ENCODE assay signal across 10 cellular contexts in genomic region chr6:38876470-38876869, GRCh38.
DNase-seq lines count a peak whose midpoint lies in the region; ATAC-seq and TF ChIP-seq lines count a peak whose summit lies in the region.
"Had no signal": no experiment of that assay in that cellular context is flagged by ENCODE, and none has a peak within 500 bp of the region (broad histone marks: within the 10 kb centered on the region; RNA-seq: fewer than 3 reads in every experiment).

No MANE protein-coding gene starts in this region.

- ATAC-seq in GM19324 (IDR thresholded peaks at IDR 0.05; ENCODE audit: low FRiP score, unreplicated experiment) (no peak), HG02840 (IDR thresholded peaks at IDR 0.05; ENCODE audit: low FRiP score, unreplicated experiment) (no peak)

- DNase-seq in H4 (ENCODE audit: low spot score), result peak; percentile 73
- DNase-seq in T-helper 9 cell, result peak; percentile 18
- peak; percentile 4 for DNase-seq in effector CD4-positive, alpha-beta T cell
- peak; percentile 12 for DNase-seq in stimulated activated CD8-positive, alpha-beta memory T cell treated with anti-CD3 and anti-CD28 coated beads, Interleukin-12 subunit alpha, Interleukin-12 subunit beta, amount 100 ng/mL, for 1 hour (ENCODE audit: low read depth)
- DNase-seq in GM13976 (ENCODE audit: low spot score), result no peak
- no peak for DNase-seq in activated T-cell treated with anti-CD3 and anti-CD28 coated beads for 4 hours
- DNase-seq: esophagus squamous epithelium, NCI-H1417 treated with DMSO at 0.1 percent for 48 hours had no signal

- no peak for TF ChIP-seq CTCF in GM13976 (IDR thresholded peaks at IDR 0.05; ENCODE audit: borderline replicate concordance, control extremely low read depth, extremely low read depth, insufficient read depth, missing control alignments)

- in situ Hi-C loops in GM13976 (cut with MboI; ENCODE audit: low sequenced_read_pairs, unreplicated experiment), result no loop called here

Comparison
In these comparisons a context has a peak if more than half of its experiments do, and no peak if none do; other contexts are left out.
1. DNase-seq: peak in H4 (single experiment), T-helper 9 cell (single experiment), effector CD4-positive, alpha-beta T cell (single experiment) and stimulated activated CD8-positive, alpha-beta memory T cell treated with anti-CD3 and anti-CD28 coated beads, Interleukin-12 subunit alpha, Interleukin-12 subunit beta, amount 100 ng/mL, for 1 hour (single experiment); none in GM13976 (single experiment) and activated T-cell treated with anti-CD3 and anti-CD28 coated beads for 4 hours (single experiment).